8 cellular contexts compared by ENCODE assay signal in genomic region chr16:77169650-77170236, GRCh38. TPM values are rescaled to one million over a fixed set of nuclear protein-coding genes. Genes with fewer than 3 reads are reported as not detected.
DNase-seq lines count a peak whose midpoint lies in the region; ATAC-seq and TF ChIP-seq lines count a peak whose summit lies in the region.

No MANE protein-coding gene starts in this region.

- H3K9me3 ChIP-seq in AG04450 (ENCODE audit: control insufficient read depth, insufficient read depth, low read length) (no peaks in the 10 kb centered on the region), prostate gland (no peaks in the 10 kb centered on the region)

- no peak for TF ChIP-seq POLR2A in prostate gland (IDR thresholded peaks at IDR 0.05)

- no peaks in the 10 kb centered on the region for H3K4me1 ChIP-seq in prostate gland (replicated peaks)

- CTCF ChIA-PET in AG04450 (lab: Charles Lee): interaction anchor here (0.7 to 3.5 kb wide), 16 partner anchors 12 to 1514 kb away, joined by 3 to 49 read pairs (median 5); no protein-coding TSS in a partner anchor

- WGBS in prostate gland: 21% methylated on average over 6 of the region's 6 CpGs

- H3K36me3 ChIP-seq in prostate gland: no peaks in the 10 kb centered on the region

- intact Hi-C loops in head of caudate nucleus (cut with DNase I) (no loop called here), prostate gland (cut with DNase I) (loop anchor here (5.0 kb wide), 1 partner anchor 1382 kb away; no protein-coding TSS in a partner anchor)

- DNase-seq in AG04450 (ENCODE audit: low read depth, low spot score) (no peak), NCI-H2171 (lab: John Stamatoyannopoulos, UW) (peak; percentile 18), head of caudate nucleus (peak in 38 of 42 donors; percentile 18 to 79 (median 56)), prostate gland (ENCODE audit: low spot score) (no peak)
- peak; percentile 51 to 63 for DNase-seq in activated CD4-positive, alpha-beta T cell treated with anti-CD3 and anti-CD28 coated beads, Interleukin-2, amount 50 U/mL, for 48 hours
- DNase-seq in stimulated activated CD4-positive, alpha-beta T cell treated with anti-CD3 and anti-CD28 coated beads, Interleukin-4, amount 100 ng/mL, for 48 hours (ENCODE audit: low read depth in 2 of 2): peak; percentile 38 to 43

- POLR2A ChIA-PET in AG04450 (lab: Yijun Ruan, JAX): no interaction called here

- ATAC-seq in HG02798 (IDR thresholded peaks at IDR 0.05; ENCODE audit: poor library complexity, unreplicated experiment): peak; percentile 72

- TF ChIP-seq CTCF in AG04450 (IDR thresholded peaks at IDR 0.05; ENCODE audit: low read depth, low read length) (peak; percentile 64), GM12872 (IDR thresholded peaks at IDR 0.05; ENCODE audit: insufficient read depth, low read depth, low read length) (peak; percentile 82), prostate gland (IDR thresholded peaks at IDR 0.05) (peak in 2 of 4 experiments; percentile 23 to 38)

- H3K4me3 ChIP-seq in AG04450 (ENCODE audit: low read depth, low read length) (no peak overlapping the region), prostate gland (no peak overlapping the region)

- H3K27me3 ChIP-seq in AG04450 (ENCODE audit: control insufficient read depth, insufficient read depth, low read length): no peaks in the 10 kb centered on the region
- no peaks in the 10 kb centered on the region for H3K27me3 ChIP-seq in prostate gland (replicated peaks; ENCODE audit: insufficient read depth)

- no peak overlapping the region for H3K27ac ChIP-seq in AG04450 (ENCODE audit: low read depth, low read length)
- H3K27ac ChIP-seq in prostate gland: no peak overlapping the region

RNA-seq across cellular contexts. Expression of gene MON1B, which starts 21.2 kb away (rescaled TPM):
- polyA plus RNA-seq in AG04450 (2011; rRNA removed): 10.9 and 14.4 TPM in 2 replicates
- polyA minus RNA-seq in AG04450 (2011; rRNA and poly(A)+ RNA removed): 10.8 and 13.9 TPM in 2 replicates
- total RNA-seq in prostate gland: 100 to 1,000 TPM in 1 of 2 donors, 10 to 100 TPM in 1; 53.9 to 116 TPM

RNA-seq across cellular contexts. Expression of gene SYCE1L, which starts 29.5 kb away (rescaled TPM):
- 0.10 and 0.15 TPM in 2 replicates for polyA plus RNA-seq in AG04450 (2011; rRNA removed)
- polyA minus RNA-seq in AG04450 (2011; rRNA and poly(A)+ RNA removed): not detected in 2 replicates
- total RNA-seq in prostate gland: 1 to 10 TPM; 2.3 to 3.4 TPM

Comparison
In these comparisons a context has a peak if more than half of its experiments do, and no peak if none do; other contexts are left out.
1. DNase-seq: peak in NCI-H2171 (single experiment), activated CD4-positive, alpha-beta T cell treated with anti-CD3 and anti-CD28 coated beads, Interleukin-2, amount 50 U/mL, for 48 hours (2 of 2), head of caudate nucleus (38 of 42) and stimulated activated CD4-positive, alpha-beta T cell treated with anti-CD3 and anti-CD28 coated beads, Interleukin-4, amount 100 ng/mL, for 48 hours (2 of 2); none in AG04450 (single experiment) and prostate gland (single experiment).